ENCODE assay signal across 11 cellular contexts in the genomic region with DNA sequence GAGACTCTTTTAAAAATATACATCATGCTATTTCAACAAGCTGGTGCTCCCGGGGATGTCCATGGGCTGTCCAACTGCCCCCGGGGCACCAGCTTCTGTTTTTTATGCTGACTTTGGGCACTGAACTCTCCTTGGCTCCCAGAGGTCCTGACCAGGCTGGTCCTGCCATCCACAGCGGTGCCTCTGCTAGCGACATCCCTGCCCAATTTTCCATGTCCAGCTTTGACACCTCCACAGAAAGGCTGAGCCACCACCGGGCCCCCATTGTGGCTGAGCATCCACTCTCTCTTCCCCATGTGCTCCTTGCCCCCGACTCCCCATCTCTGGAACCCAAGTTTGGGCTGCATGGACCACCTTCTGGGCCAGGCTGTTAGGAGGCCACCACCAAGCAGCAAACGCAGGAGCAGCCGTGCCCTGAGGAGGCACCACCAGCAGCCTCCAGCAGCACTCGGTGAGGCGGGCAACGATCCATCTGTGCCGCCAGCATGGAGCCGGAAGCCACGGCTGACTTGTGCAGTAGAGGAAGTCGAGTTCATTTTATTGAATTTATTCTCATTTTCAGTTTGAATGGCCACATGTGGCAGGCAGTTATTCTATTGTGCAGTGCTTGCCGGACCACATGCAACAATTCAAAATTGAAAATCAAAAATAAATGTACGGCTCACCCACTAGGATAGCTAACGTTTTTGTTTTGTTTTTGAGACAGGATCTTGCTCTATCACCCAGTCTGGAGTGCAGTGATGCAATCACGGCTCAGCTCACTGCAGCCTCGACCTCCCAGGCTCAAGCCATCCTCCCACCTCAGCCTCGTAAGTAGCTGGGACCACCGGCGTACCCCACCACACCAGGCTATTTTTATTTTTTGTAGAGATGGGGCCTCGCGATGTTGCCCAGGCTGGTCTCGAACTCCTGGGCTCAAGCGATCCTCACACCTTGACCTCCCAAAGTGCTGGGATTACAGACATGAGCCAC. TPM values are rescaled to one million over a fixed set of nuclear protein-coding genes. Genes with fewer than 3 reads are reported as not detected.
A peak's percentile ranks its signal among the peaks of the same experiment; 100 is the strongest.
DNase-seq lines count a peak whose midpoint lies in the region; ATAC-seq, FAIRE-seq and TF ChIP-seq lines count a peak whose summit lies in the region.
"Had no signal": no experiment of that assay in that cellular context is flagged by ENCODE, and none has a peak within 500 bp of the region (broad histone marks: within the 10 kb centered on the region; RNA-seq: fewer than 3 reads in every experiment).

No MANE protein-coding gene starts in this region.

- no peak overlapping the region for H4K91ac ChIP-seq in H1 (replicated peaks; ENCODE audit: insufficient read length, low read length)

- no peak for ATAC-seq in CD4-positive, CD25-positive, alpha-beta regulatory T cell (ENCODE audit: low read depth in 2 of 2)
- ATAC-seq in HG03097 (IDR thresholded peaks at IDR 0.05; ENCODE audit: low FRiP score, unreplicated experiment): no peak

- peak overlapping the region; percentile 47 for H3K4me3 ChIP-seq in CD4-positive, CD25-positive, alpha-beta regulatory T cell (ENCODE audit: low read depth, low read length)
- H3K4me3 ChIP-seq in H1 (ENCODE audit: extremely low read depth in 1 of 4, insufficient read depth in 2 of 4, low read depth in 3 of 4, low read length in 4 of 4): no peak overlapping the region
- H3K4me3 ChIP-seq in esophagus muscularis mucosa: no peak overlapping the region
- H3K4me3 ChIP-seq: MG63 had no signal

- H2BK15ac ChIP-seq in H1 (ENCODE audit: low read length): 0 out of 2 replicates have a peak overlapping the region, but pooled peaks have one; percentile 81

- no peaks in the 10 kb centered on the region for H3K36me3 Mint-ChIP-seq in CD4-positive, CD25-positive, alpha-beta regulatory T cell

- H3K4me3 Mint-ChIP-seq in CD4-positive, CD25-positive, alpha-beta regulatory T cell: peak overlapping the region; percentile 82 to 95 (median 92)

- no peak overlapping the region for H3K4me2 ChIP-seq in H1 (ENCODE audit: insufficient read depth in 1 of 2, low read depth in 2 of 2, low read length in 2 of 2)

- no peaks in the 10 kb centered on the region for H3K79me1 ChIP-seq in H1 (ENCODE audit: low read depth, low read length)

- H2AK5ac ChIP-seq in H1 (ENCODE audit: low read depth, low read length): no peak overlapping the region

- 0 out of 2 replicates have a peak overlapping the region, but pooled peaks have one; percentile 17 for H2BK12ac ChIP-seq in H1 (ENCODE audit: low read depth, low read length)

- peaks cover 0 to 4% of the 10 kb centered on the region in 2 experiments; a peak in 1 of 4 replicates for H3K79me2 ChIP-seq in H1 (ENCODE audit: control insufficient read depth in 1 of 2, insufficient read depth in 2 of 2, low read length in 2 of 2)

- H3K27me3 ChIP-seq in CD4-positive, CD25-positive, alpha-beta regulatory T cell (ENCODE audit: control insufficient read depth, insufficient read depth, low read length): no peaks in the 10 kb centered on the region
- no peaks in the 10 kb centered on the region for H3K27me3 ChIP-seq in H1 (replicated peaks in 1 of 4; ENCODE audit: control insufficient read depth in 3 of 4, extremely low read depth in 1 of 4, insufficient read depth in 3 of 4, low read length in 3 of 4)
- no peaks in the 10 kb centered on the region for H3K27me3 ChIP-seq in esophagus muscularis mucosa
- H3K27me3 ChIP-seq: MG63, neutrophil had no signal

- no peak overlapping the region for H2BK20ac ChIP-seq in H1 (ENCODE audit: low read length)

- H3K9me3 ChIP-seq in CD4-positive, CD25-positive, alpha-beta regulatory T cell (ENCODE audit: control insufficient read depth in 2 of 2, low read length in 2 of 2): no peaks in the 10 kb centered on the region
- no peaks in the 10 kb centered on the region for H3K9me3 ChIP-seq in H1 (ENCODE audit: insufficient read depth in 2 of 2, low read depth in 1 of 2, low read length in 1 of 2)
- H3K9me3 ChIP-seq in esophagus muscularis mucosa: no peaks in the 10 kb centered on the region
- H3K9me3 ChIP-seq: MG63, neutrophil had no signal

- peak in 1 of 3 donors; percentile 72 for DNase-seq in CD4-positive, CD25-positive, alpha-beta regulatory T cell
- DNase-seq in GM13977 (ENCODE audit: low spot score) (peak; percentile 67), H1 (ENCODE audit: low read depth in 1 of 2, low spot score in 2 of 2) (no peak), hepatic stellate cell (ENCODE audit: low spot score) (no peak), hypothalamus (lab: John Stamatoyannopoulos, UW) (no peak), esophagus muscularis mucosa (ENCODE audit: extremely low spot score) (no peak)
- DNase-seq: DMS79 treated with DMSO at 0.1 percent for 48 hours had no signal

- H2BK120ac ChIP-seq in H1 (replicated peaks; ENCODE audit: low read depth, low read length): no peak overlapping the region

- no peak overlapping the region for H3K14ac ChIP-seq in H1 (ENCODE audit: insufficient read length)

- peaks cover 0 to 2% (median 0%) of the 10 kb centered on the region in 7 donors for H3K9me3 Mint-ChIP-seq in CD4-positive, CD25-positive, alpha-beta regulatory T cell

- TF ChIP-seq CTCF in GM13977 (IDR thresholded peaks at IDR 0.05; ENCODE audit: extremely low read depth, insufficient read depth, missing control alignments) (no peak), H1 (IDR thresholded peaks at IDR 0.05; ENCODE audit: control extremely low read depth in 1 of 3, insufficient read depth in 1 of 3, low read depth in 1 of 3, low read length in 3 of 3) (no peak), esophagus muscularis mucosa (IDR thresholded peaks at IDR 0.05) (no peak)

- H3K18ac ChIP-seq in H1 (ENCODE audit: extremely low read depth, low read length): no peak overlapping the region

- CTCF ChIA-PET in H1 (lab: Charles Lee; ENCODE audit: partially characterized antibody): interaction anchor here (0.6 to 9.7 kb wide), 45 partner anchors 7 to 498 kb away, joined by 3 to 64 read pairs (median 5); no protein-coding TSS in a partner anchor

- H4K5ac ChIP-seq in H1 (ENCODE audit: insufficient read length, low read depth, low read length): no peak overlapping the region

- H2AFZ ChIP-seq in H1 (ENCODE audit: low read length): no peak overlapping the region

- no peak overlapping the region; a peak in 2 of 7 replicates for H3K9ac ChIP-seq in H1 (replicated peaks in 1 of 4; ENCODE audit: extremely low read depth in 1 of 4, low read depth in 3 of 4, low read length in 3 of 4)

- H3K4me1 ChIP-seq in CD4-positive, CD25-positive, alpha-beta regulatory T cell (ENCODE audit: control insufficient read depth, insufficient read depth, low read length, poor library complexity, severe bottlenecking): peaks cover 64% of the 10 kb centered on the region
- H3K4me1 ChIP-seq in H1 (replicated peaks in 1 of 4; ENCODE audit: control insufficient read depth in 3 of 4, insufficient read depth in 4 of 4, low read length in 3 of 4) (peaks cover 0 to 24% (median 17%) of the 10 kb centered on the region in 4 experiments; a peak in 5 of 7 replicates), esophagus muscularis mucosa (peaks cover 13 to 46% (median 41%) of the 10 kb centered on the region in 4 donors)

- TF ChIP-seq EP300 in H1 (IDR thresholded peaks at IDR 0.05; ENCODE audit: borderline replicate concordance in 1 of 2, low read depth in 2 of 2, low read length in 2 of 2): no peak
- TF ChIP-seq EP300 in esophagus muscularis mucosa (IDR thresholded peaks at IDR 0.05): no peak

- H3K4ac ChIP-seq in H1 (replicated peaks; ENCODE audit: insufficient read length, low read depth, low read length): no peak overlapping the region

- no peak overlapping the region for H2BK5ac ChIP-seq in H1 (ENCODE audit: low read depth, low read length)

- H3K4me1 Mint-ChIP-seq in CD4-positive, CD25-positive, alpha-beta regulatory T cell: peaks cover 15 to 72% (median 48%) of the 10 kb centered on the region in 4 donors

- H3K27ac ChIP-seq in CD4-positive, CD25-positive, alpha-beta regulatory T cell (ENCODE audit: insufficient read depth, low read length, poor library complexity, severe bottlenecking): peak overlapping the region; percentile 67
- no peak overlapping the region for H3K27ac ChIP-seq in H1 (ENCODE audit: low read depth, low read length)
- no peak overlapping the region for H3K27ac ChIP-seq in esophagus muscularis mucosa (replicated peaks in 1 of 4)
- H3K27ac ChIP-seq: neutrophil had no signal

- no peaks in the 10 kb centered on the region for H3K27me3 Mint-ChIP-seq in CD4-positive, CD25-positive, alpha-beta regulatory T cell

- TF ChIP-seq RAD21 in H1 (IDR thresholded peaks at IDR 0.05 in 1 of 2, conservative IDR thresholded peaks at IDR 0.05 in 1 of 2; ENCODE audit: low read depth in 2 of 2, low read length in 2 of 2): no peak

- in situ Hi-C loops in GM13977 (cut with MboI; ENCODE audit: low pct_unique_long_range_greater_than_20kb, low sequenced_read_pairs, unreplicated experiment): loop anchor here (5.0 to 25.0 kb wide), 2 partner anchors 220 to 455 kb away; no protein-coding TSS in a partner anchor

- H4K8ac ChIP-seq in H1 (ENCODE audit: extremely low read depth, insufficient read depth, low read length): peak overlapping the region; percentile 42

- POLR2A ChIA-PET in H1 (lab: Charles Lee; ENCODE audit: partially characterized antibody): interaction anchor here (1.4 to 1.8 kb wide), 2 partner anchors 60 to 91 kb away, joined by 3 to 5 read pairs; no protein-coding TSS in a partner anchor

- no peak overlapping the region for H3K56ac ChIP-seq in H1 (replicated peaks; ENCODE audit: insufficient read length, low read depth, low read length)

- H3K23me2 ChIP-seq in H1 (ENCODE audit: low read depth, low read length): peaks cover 9% of the 10 kb centered on the region; the same call in 1 of the 2 replicates

- FAIRE-seq in H1 (lab: Jason Lieb, UNC): no peak

- intact Hi-C loops in esophagus muscularis mucosa (cut with DNase I): no loop called here

- no peaks in the 10 kb centered on the region for H4K20me1 ChIP-seq in H1 (replicated peaks in 1 of 2; ENCODE audit: control insufficient read depth in 1 of 2, insufficient read depth in 2 of 2, low read length in 2 of 2)

- WGBS in H1 (ENCODE audit: extremely low coverage in 1 of 2, insufficient coverage in 1 of 2, insufficient read length in 1 of 2, insufficient replicate concordance in 2 of 2, low coverage in 1 of 2, low lambda C conversion rate in 2 of 2, missing lambda C conversion rate in 1 of 2), 2 experiments: 86% methylated on average over 27 of the region's 27 CpGs; no CpG with 5 or more reads in 1 of the 2 experiments
- 74% methylated on average over 27 of the region's 27 CpGs for WGBS in esophagus muscularis mucosa

- H3K36me3 ChIP-seq in CD4-positive, CD25-positive, alpha-beta regulatory T cell (ENCODE audit: control insufficient read depth, insufficient read depth, low read length): no peaks in the 10 kb centered on the region
- H3K36me3 ChIP-seq in H1 (ENCODE audit: control insufficient read depth in 2 of 4, insufficient read depth in 4 of 4, low read length in 3 of 4): no peaks in the 10 kb centered on the region
- peaks cover 0 to 4% (median 2%) of the 10 kb centered on the region in 4 donors for H3K36me3 ChIP-seq in esophagus muscularis mucosa
- H3K36me3 ChIP-seq: neutrophil had no signal

- H3K27ac Mint-ChIP-seq in CD4-positive, CD25-positive, alpha-beta regulatory T cell: peak overlapping the region; percentile 82 to 90 (median 88)

- no peak overlapping the region for H3K23ac ChIP-seq in H1 (ENCODE audit: insufficient read length)

- TF ChIP-seq POLR2A in Raji (IDR thresholded peaks at IDR 0.05; ENCODE audit: insufficient read depth, low read depth, low read length): peak; percentile 65
- no peak for TF ChIP-seq POLR2A in H1 (IDR thresholded peaks at IDR 0.05; ENCODE audit: control extremely low read depth in 1 of 2, low read depth in 2 of 2, low read length in 2 of 2)
- no peak for TF ChIP-seq POLR2A in esophagus muscularis mucosa (IDR thresholded peaks at IDR 0.05; ENCODE audit: low read depth)

RNA-seq across cellular contexts. Expression of a gene that starts 2.8 kb away (rescaled TPM):
- 11.9 TPM for total RNA-seq in CD4-positive, CD25-positive, alpha-beta regulatory T cell
- polyA plus RNA-seq in CD4-positive, CD25-positive, alpha-beta regulatory T cell: 1 to 10 TPM; 5.8 to 9.1 (median 7.5) TPM
- 19.0 and 19.6 TPM in 2 replicates for total RNA-seq in H1 (2021; fragmentation: NEBNext Ultra II Directional; extraction: Animal tissue kit (Norgen Biotek cat#: 25700))
- 9.6 and 13.6 TPM in 2 replicates for polyA plus RNA-seq in H1 (2011; rRNA removed)
- polyA plus RNA-seq in H1 (2011; cell fraction: cytosol; rRNA removed): 14.1 TPM
- 14.5 TPM for polyA plus RNA-seq in H1 (2011; cell fraction: nucleus; rRNA removed)
- 12.3 to 15.0 TPM (median 12.8 TPM) in 4 replicates for polyA plus RNA-seq in H1 (2012, experiment 1 of 2)
- polyA plus RNA-seq in H1 (2012, experiment 2 of 2): 6.5 TPM
- 6.0 TPM for polyA plus RNA-seq in H1 (2013, experiment 1 of 2)
- polyA plus RNA-seq in H1 (2013, experiment 2 of 2): 5.3 TPM
- 15.7 and 18.2 TPM in 2 replicates for polyA minus RNA-seq in H1 (2011; rRNA and poly(A)+ RNA removed)
- 18.6 TPM for polyA minus RNA-seq in H1 (2011; cell fraction: cytosol; rRNA and poly(A)+ RNA removed)
- polyA minus RNA-seq in H1 (2011; cell fraction: nucleus; rRNA and poly(A)+ RNA removed): 16.5 TPM
- 10 to 100 TPM in 2 of 4 donors, 1 to 10 TPM in 2; 8.3 to 13.0 (median 9.6) TPM for total RNA-seq in esophagus muscularis mucosa
